ENCODE assay signal across 16 cellular contexts in genomic region chr1:180821970-180822369, GRCh38.
DNase-seq lines count a peak whose midpoint lies in the region; ATAC-seq and TF ChIP-seq lines count a peak whose summit lies in the region.
"Had no signal": no experiment of that assay in that cellular context is flagged by ENCODE, and none has a peak within 500 bp of the region (broad histone marks: within the 10 kb centered on the region; RNA-seq: fewer than 3 reads in every experiment).

No MANE protein-coding gene starts in this region.

- intact Hi-C loops in heart right ventricle (cut with DNase I) = no loop called here
- intact Hi-C loops in cardiac septum (cut with DNase I) = no loop called here
- intact Hi-C loops in Caco-2 (cut with micrococcal nuclease; ENCODE audit: unreplicated experiment) = no loop called here
- intact Hi-C loops in vagina (cut with DNase I) = no loop called here

- TF ChIP-seq POLR2A in vagina (IDR thresholded peaks at IDR 0.05) = no peak

- H3K36me3 ChIP-seq in heart right ventricle = peaks cover 0 to 29% (median 0%) of the 10 kb centered on the region in 9 donors
- H3K36me3 ChIP-seq in Caco-2 (ENCODE audit: control insufficient read depth, insufficient read depth, low read length) = no peaks in the 10 kb centered on the region
- peaks cover 0 to 4% of the 10 kb centered on the region in 2 donors for H3K36me3 ChIP-seq in vagina

- ATAC-seq in heart right ventricle = peak in 5 of 8 donors; percentile 62 to 75 (median 64)
- ATAC-seq in activated T-helper 17 cell treated with anti-CD3 and anti-CD28 coated beads, Interleukin-2, amount 50 U/mL, for 72 hours (replicated peaks) = no peak
- ATAC-seq: HepG2 had no signal

- no peak overlapping the region for H3K4me3 ChIP-seq in heart right ventricle
- no peak overlapping the region for H3K4me3 ChIP-seq in Caco-2 (ENCODE audit: low read depth, low read length)
- no peak overlapping the region for H3K4me3 ChIP-seq in vagina
- H3K4me3 ChIP-seq: BLaER1 had no signal

- H3K27ac ChIP-seq in heart right ventricle (peak overlapping the region in 1 of 10 donors; percentile 13), vagina (no peak overlapping the region)
- H3K27ac ChIP-seq: BLaER1 had no signal

- POLR2A ChIA-PET in Caco-2 (lab: Charles Lee) = no interaction called here

- DNase-seq in heart right ventricle (no peak), cardiac septum (ENCODE audit: low spot score) (no peak), Caco-2 (no peak), neural crest cell (ENCODE audit: low read depth, low spot score) (no peak), GM19238 (ENCODE audit: insufficient read length, low spot score) (no peak), vagina (ENCODE audit: extremely low spot score in 2 of 2) (no peak)
- no peak for DNase-seq in stimulated activated naive CD4-positive, alpha-beta T cell treated with Interleukin-2 at 50 U/mL for 16 hours (lab: John Stamatoyannopoulos, UW)
- DNase-seq: 8988T; CD4-positive, alpha-beta memory T cell; GOT3; H7 had no signal

- H3K27me3 ChIP-seq in heart right ventricle (no peaks in the 10 kb centered on the region), Caco-2 (replicated peaks; ENCODE audit: control insufficient read depth, insufficient read depth, low read length) (no peaks in the 10 kb centered on the region), vagina (no peaks in the 10 kb centered on the region)
- H3K27me3 ChIP-seq: BLaER1 had no signal

- WGBS in heart right ventricle, 2 donors = 42 to 57% methylated on average over 2 of the region's 2 CpGs

- peak overlapping the region; percentile 18 for H3K27ac Mint-ChIP-seq in Caco-2 (ENCODE audit: unreplicated experiment)
- H3K27ac Mint-ChIP-seq in activated T-helper 17 cell treated with anti-CD3 and anti-CD28 coated beads, Interleukin-2, amount 50 U/mL, for 72 hours = peak overlapping the region; percentile 4
- H3K27ac Mint-ChIP-seq in neural crest cell (ENCODE audit: unreplicated experiment) = peak overlapping the region; percentile 57
- H3K27ac Mint-ChIP-seq: CD14-positive monocyte; CD4-positive, alpha-beta memory T cell; IgD-negative memory B cell had no signal

- H3K9me3 ChIP-seq in heart right ventricle (peaks cover 0 to 13% (median 0%) of the 10 kb centered on the region in 11 donors), Caco-2 (no peaks in the 10 kb centered on the region), vagina (no peaks in the 10 kb centered on the region)

- TF ChIP-seq CTCF in heart right ventricle (IDR thresholded peaks at IDR 0.05) = no peak
- no peak for TF ChIP-seq CTCF in Caco-2 (IDR thresholded peaks at IDR 0.05; ENCODE audit: insufficient read depth in 1 of 2, low read depth in 1 of 2, low read length in 1 of 2, severe bottlenecking in 1 of 2, unreplicated experiment in 1 of 2)
- no peak for TF ChIP-seq CTCF in neural crest cell (conservative IDR thresholded peaks at IDR 0.05)
- no peak for TF ChIP-seq CTCF in vagina (IDR thresholded peaks at IDR 0.05)

- H3K4me1 ChIP-seq in heart right ventricle (peaks cover 0 to 9% (median 4%) of the 10 kb centered on the region in 9 donors), Caco-2 (no peaks in the 10 kb centered on the region), vagina (no peaks in the 10 kb centered on the region)
- H3K4me1 ChIP-seq: BLaER1 had no signal

- no peak overlapping the region for H3K4me3 Mint-ChIP-seq in Caco-2 (ENCODE audit: unreplicated experiment)
- no peak overlapping the region for H3K4me3 Mint-ChIP-seq in activated T-helper 17 cell treated with anti-CD3 and anti-CD28 coated beads, Interleukin-2, amount 50 U/mL, for 72 hours
- no peak overlapping the region for H3K4me3 Mint-ChIP-seq in neural crest cell
- H3K4me3 Mint-ChIP-seq: CD14-positive monocyte; CD4-positive, alpha-beta memory T cell; IgD-negative memory B cell had no signal

- BruUV-seq in Caco-2 (replicated peaks; lab: Mats Ljungman, UMichigan) = no TSS peak

- peaks cover 5% of the 10 kb centered on the region for H3K36me3 Mint-ChIP-seq in Caco-2 (ENCODE audit: insufficient read depth, unreplicated experiment)
- H3K36me3 Mint-ChIP-seq in activated T-helper 17 cell treated with anti-CD3 and anti-CD28 coated beads, Interleukin-2, amount 50 U/mL, for 72 hours (ENCODE audit: low read depth) = peaks cover 31% of the 10 kb centered on the region
- H3K36me3 Mint-ChIP-seq in neural crest cell (ENCODE audit: low read depth) = peaks cover 17% of the 10 kb centered on the region

- H3K9me3 Mint-ChIP-seq in Caco-2 (ENCODE audit: unreplicated experiment) (no peaks in the 10 kb centered on the region), neural crest cell (peaks cover 17% of the 10 kb centered on the region)
- no peaks in the 10 kb centered on the region for H3K9me3 Mint-ChIP-seq in activated T-helper 17 cell treated with anti-CD3 and anti-CD28 coated beads, Interleukin-2, amount 50 U/mL, for 72 hours

- no peaks in the 10 kb centered on the region for H3K4me1 Mint-ChIP-seq in Caco-2 (ENCODE audit: low read depth, unreplicated experiment)
- no peaks in the 10 kb centered on the region for H3K4me1 Mint-ChIP-seq in activated T-helper 17 cell treated with anti-CD3 and anti-CD28 coated beads, Interleukin-2, amount 50 U/mL, for 72 hours
- H3K4me1 Mint-ChIP-seq in neural crest cell = peaks cover 7% of the 10 kb centered on the region
- H3K4me1 Mint-ChIP-seq: CD14-positive monocyte; CD4-positive, alpha-beta memory T cell; IgD-negative memory B cell had no signal

- CTCF ChIA-PET in Caco-2 (lab: Charles Lee) = no interaction called here

- no peaks in the 10 kb centered on the region for H3K27me3 Mint-ChIP-seq in Caco-2 (ENCODE audit: insufficient read depth, unreplicated experiment)
- no peaks in the 10 kb centered on the region for H3K27me3 Mint-ChIP-seq in activated T-helper 17 cell treated with anti-CD3 and anti-CD28 coated beads, Interleukin-2, amount 50 U/mL, for 72 hours
- H3K27me3 Mint-ChIP-seq in neural crest cell (ENCODE audit: low read depth) = no peaks in the 10 kb centered on the region
- H3K27me3 Mint-ChIP-seq: CD4-positive, alpha-beta memory T cell; IgD-negative memory B cell had no signal

Comparison
In these comparisons a context has a peak if more than half of its experiments do, and no peak if none do; other contexts are left out.
1. H3K27ac Mint-ChIP-seq: peak in every context shown above with its lines; median percentile 57 in neural crest cell; 18 in Caco-2; 4 in activated T-helper 17 cell treated with anti-CD3 and anti-CD28 coated beads, Interleukin-2, amount 50 U/mL, for 72 hours.